17 cellular contexts compared by ENCODE assay signal in the genomic region with DNA sequence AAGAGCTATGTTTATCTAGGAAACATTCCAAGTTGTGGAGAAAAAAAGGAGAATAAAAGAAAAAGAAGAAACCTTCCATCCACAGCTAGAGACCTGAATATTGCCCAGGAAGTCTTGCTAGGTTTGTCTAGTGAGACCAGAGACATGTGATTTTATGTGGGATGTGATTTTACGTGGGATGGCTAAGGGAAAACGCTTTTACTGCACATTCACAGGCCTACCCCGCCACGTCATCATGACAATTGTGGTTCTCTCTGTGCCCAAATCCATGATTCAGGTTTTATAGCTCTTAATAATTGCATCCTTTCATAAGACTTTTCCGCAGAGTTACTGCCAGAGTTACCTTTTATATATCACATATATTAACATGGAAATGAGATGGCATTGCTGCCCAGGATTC.
"Had no signal": no experiment of that assay in that cellular context is flagged by ENCODE, and none has a peak within 500 bp of the region (broad histone marks: within the 10 kb centered on the region; RNA-seq: fewer than 3 reads in every experiment).

No MANE protein-coding gene starts in this region.

- H3K27me3 ChIP-seq: gastroesophageal sphincter, heart right ventricle, neural progenitor cell, ovary, sigmoid colon, thyroid gland had no signal

- H3K4me2 ChIP-seq: neural progenitor cell had no signal

- FAIRE-seq: TTC549 had no signal

- H3K36me3 ChIP-seq: brain microvascular endothelial cell, gastroesophageal sphincter, heart right ventricle, lower lobe of right lung, neural progenitor cell, ovary, sigmoid colon, thyroid gland had no signal

- ATAC-seq: gastroesophageal sphincter, heart right ventricle, left cardiac atrium, lower lobe of right lung, T-helper 17 cell had no signal

- DNase-seq: activated CD4-positive, alpha-beta T cell treated with anti-CD3 and anti-CD28 coated beads, Interleukin-2, amount 10 ng/mL, durations not matched to agents 24 days and 14 days; activated CD4-positive, CD25-positive, alpha-beta regulatory T cell; activated gamma-delta T cell treated with Interleukin-2 at 50 U/mL for 16 hours; activated naive CD8-positive, alpha-beta T cell treated with anti-CD3 and anti-CD28 coated beads for 36 hours; brain microvascular endothelial cell; effector memory CD4-positive, alpha-beta T cell; heart right ventricle; left cardiac atrium; lower lobe of right lung; ovary; sigmoid colon; stimulated activated CD4-positive, alpha-beta T cell treated with anti-CD3 and anti-CD28 coated beads, Interleukin-1b, Interleukin-23, amount 100 ng/mL, for 48 hours; T-helper 17 cell; thyroid gland had no signal

- H3K4me1 ChIP-seq: gastroesophageal sphincter, lower lobe of right lung, neural progenitor cell, sigmoid colon, thyroid gland had no signal

- H3K9ac ChIP-seq: neural progenitor cell had no signal

- H3K9me3 ChIP-seq: gastroesophageal sphincter, heart right ventricle, lower lobe of right lung, ovary, sigmoid colon, thyroid gland had no signal

- H2AFZ ChIP-seq: neural progenitor cell had no signal

- H3K4me3 ChIP-seq: gastroesophageal sphincter, heart right ventricle, lower lobe of right lung, neural progenitor cell, ovary, sigmoid colon, thyroid gland had no signal

- H3K27ac ChIP-seq: brain microvascular endothelial cell, gastroesophageal sphincter, heart right ventricle, lower lobe of right lung, neural progenitor cell, ovary, sigmoid colon, thyroid gland had no signal
